ENCODE assay signal across 7 cellular contexts in genomic region chr11:63573881-63574855, GRCh38. TPM values are rescaled to one million over a fixed set of nuclear protein-coding genes. Genes with fewer than 3 reads are reported as not detected.
DNase-seq lines count a peak whose midpoint lies in the region; ATAC-seq and TF ChIP-seq lines count a peak whose summit lies in the region.

No MANE protein-coding gene starts in this region.

- CTCF ChIA-PET in PC-9 (lab: Charles Lee), result no interaction called here

- no peaks in the 10 kb centered on the region for H3K9me3 ChIP-seq in psoas muscle
- H3K9me3 ChIP-seq in PC-9 (ENCODE audit: insufficient read depth, low read depth), result peaks cover 9% of the 10 kb centered on the region

- H3K36me3 ChIP-seq in psoas muscle (ENCODE audit: insufficient read depth in 1 of 2, low read depth in 1 of 2), result peaks cover 0 to 6% of the 10 kb centered on the region in 2 donors
- peaks cover 24% of the 10 kb centered on the region for H3K36me3 ChIP-seq in PC-9 (ENCODE audit: low read depth)

- no peak for TF ChIP-seq CTCF in psoas muscle (IDR thresholded peaks at IDR 0.05)
- TF ChIP-seq CTCF in PC-9 (conservative IDR thresholded peaks at IDR 0.05), result no peak

- H3K4me1 ChIP-seq in psoas muscle, result peaks cover 17% of the 10 kb centered on the region
- peaks cover 4% of the 10 kb centered on the region for H3K4me1 ChIP-seq in PC-9 (replicated peaks; ENCODE audit: insufficient read depth)

- peak; percentile 53 for ATAC-seq in HG03442 (IDR thresholded peaks at IDR 0.05; ENCODE audit: unreplicated experiment)
- ATAC-seq in psoas muscle, result peak; percentile 71 to 84 (median 80)

- H3K4me2 ChIP-seq in PC-9, result no peak overlapping the region

- DNase-seq in GM03348 (ENCODE audit: low spot score) (peak; percentile 54), globus pallidus (ENCODE audit: low spot score) (peak; percentile 74), psoas muscle (peak; percentile 22 to 59), PC-9 (no peak), NAMALWA (ENCODE audit: low spot score) (no peak)
- DNase-seq in activated CD4-positive, alpha-beta T cell treated with anti-CD3 and anti-CD28 coated beads, Interleukin-2, amount 10 ng/mL, durations not matched to agents 24 days and 14 days, result peak; percentile 85

- H3K27me3 ChIP-seq in psoas muscle (ENCODE audit: insufficient read depth in 3 of 3, low read length in 2 of 3) (no peaks in the 10 kb centered on the region), PC-9 (ENCODE audit: insufficient read depth, low read depth) (no peaks in the 10 kb centered on the region)

- peaks cover 10% of the 10 kb centered on the region for H3K9me3 Mint-ChIP-seq in activated CD4-positive, alpha-beta T cell treated with anti-CD3 and anti-CD28 coated beads, Interleukin-2, amount 10 ng/mL, durations not matched to agents 24 days and 14 days

- no peaks in the 10 kb centered on the region for H4K20me1 ChIP-seq in PC-9 (ENCODE audit: insufficient read depth)

- POLR2A ChIA-PET in PC-9 (lab: Charles Lee; ENCODE audit: unreplicated experiment), result no interaction called here

- H3F3A ChIP-seq in PC-9 (ENCODE audit: insufficient read depth, low read depth), result peaks cover 14% of the 10 kb centered on the region; the same call in 1 of the 2 replicates

- H3K79me2 ChIP-seq in PC-9 (ENCODE audit: low read depth), result no peaks in the 10 kb centered on the region

- H3K4me3 Mint-ChIP-seq in activated CD4-positive, alpha-beta T cell treated with anti-CD3 and anti-CD28 coated beads, Interleukin-2, amount 10 ng/mL, durations not matched to agents 24 days and 14 days, result peak overlapping the region; percentile 73

- H3K4me1 Mint-ChIP-seq in activated CD4-positive, alpha-beta T cell treated with anti-CD3 and anti-CD28 coated beads, Interleukin-2, amount 10 ng/mL, durations not matched to agents 24 days and 14 days, result peaks cover 23% of the 10 kb centered on the region

- H3K4me3 ChIP-seq in psoas muscle (peak overlapping the region; percentile 48), PC-9 (no peak overlapping the region)

- peaks cover 13% of the 10 kb centered on the region for H3K27me3 Mint-ChIP-seq in activated CD4-positive, alpha-beta T cell treated with anti-CD3 and anti-CD28 coated beads, Interleukin-2, amount 10 ng/mL, durations not matched to agents 24 days and 14 days

- intact Hi-C loops in activated CD4-positive, alpha-beta T cell treated with anti-CD3 and anti-CD28 coated beads, Interleukin-2, amount 10 ng/mL, durations not matched to agents 24 days and 14 days (cut with micrococcal nuclease), result no loop called here
- intact Hi-C loops in psoas muscle (cut with DNase I), result loop anchor here in 1 of 2 donors (2.0 kb wide), 1 partner anchor 37 kb away; the partner anchor contains the start of gene PLAAT4
- intact Hi-C loops in PC-9 (cut with micrococcal nuclease; ENCODE audit: unreplicated experiment), result no loop called here

- peaks cover 6% of the 10 kb centered on the region for H3K36me3 Mint-ChIP-seq in activated CD4-positive, alpha-beta T cell treated with anti-CD3 and anti-CD28 coated beads, Interleukin-2, amount 10 ng/mL, durations not matched to agents 24 days and 14 days (ENCODE audit: low read depth)

- 19 to 26% (median 24%) methylated on average over 15 of the region's 15 CpGs for WGBS in psoas muscle, 3 donors

- no peaks in the 10 kb centered on the region for H3K9me2 ChIP-seq in PC-9 (ENCODE audit: insufficient read depth)

- H3K27ac ChIP-seq in psoas muscle (peak overlapping the region; percentile 74), PC-9 (no peak overlapping the region)

- no TSS peak for BruUV-seq in PC-9 (replicated peaks; lab: Mats Ljungman, UMichigan)

- peak overlapping the region; percentile 71 for H3K27ac Mint-ChIP-seq in activated CD4-positive, alpha-beta T cell treated with anti-CD3 and anti-CD28 coated beads, Interleukin-2, amount 10 ng/mL, durations not matched to agents 24 days and 14 days

- H2AFZ ChIP-seq in PC-9, result no peak overlapping the region

RNA-seq across cellular contexts. Expression of gene PLAAT2, which starts 11.0 kb away (rescaled TPM):
- not detected in 2 replicates for total RNA-seq in activated CD4-positive, alpha-beta T cell treated with anti-CD3 and anti-CD28 coated beads, Interleukin-2, amount 10 ng/mL, durations not matched to agents 24 days and 14 days
- total RNA-seq in psoas muscle (not detected), PC-9 (2021) (8.8 and 13.6 TPM in 2 replicates)
- polyA plus RNA-seq in psoas muscle, result under 1 TPM in 1 of 3 donors, not detected in 2; 0.16 TPM

RNA-seq across cellular contexts. Expression of gene PLAAT4, which starts 37.6 kb away (rescaled TPM):
- 12.2 and 14.7 TPM in 2 replicates for total RNA-seq in activated CD4-positive, alpha-beta T cell treated with anti-CD3 and anti-CD28 coated beads, Interleukin-2, amount 10 ng/mL, durations not matched to agents 24 days and 14 days
- total RNA-seq in psoas muscle (10 to 100 TPM in 1 of 4 donors, 1 to 10 TPM in 3; 6.9 to 12.2 (median 8.1) TPM), PC-9 (2021) (64.6 and 99.9 TPM in 2 replicates)
- polyA plus RNA-seq in psoas muscle, result 10 to 100 TPM in 1 of 3 donors, 1 to 10 TPM in 2; 4.3 to 12.2 (median 9.7) TPM

RNA-seq across cellular contexts. Expression of gene PLAAT3, which starts 40.1 kb away (rescaled TPM):
- 2.1 and 3.1 TPM in 2 replicates for total RNA-seq in activated CD4-positive, alpha-beta T cell treated with anti-CD3 and anti-CD28 coated beads, Interleukin-2, amount 10 ng/mL, durations not matched to agents 24 days and 14 days
- total RNA-seq in psoas muscle, result 100 to 1,000 TPM in 1 of 4 donors, 10 to 100 TPM in 3; 67.6 to 102 (median 83.6) TPM
- polyA plus RNA-seq in psoas muscle, result 100 to 1,000 TPM in 1 of 3 donors, 10 to 100 TPM in 2; 50.0 to 115 (median 82.3) TPM
- total RNA-seq in PC-9 (2021), result 240 and 266 TPM in 2 replicates

Comparison
In these comparisons a context has a peak if more than half of its experiments do, and no peak if none do; other contexts are left out.
1. DNase-seq: peak in GM03348 (single experiment), activated CD4-positive, alpha-beta T cell treated with anti-CD3 and anti-CD28 coated beads, Interleukin-2, amount 10 ng/mL, durations not matched to agents 24 days and 14 days (single experiment), globus pallidus (single experiment) and psoas muscle (2 of 2); none in PC-9 (0 of 2) and NAMALWA (single experiment).
2. RNA of gene PLAAT3, which starts 40.1 kb away (total RNA-seq): 240 to 266 TPM in PC-9 and 67.6 to 102 TPM in psoas muscle; 2.1 to 3.1 TPM in activated CD4-positive, alpha-beta T cell treated with anti-CD3 and anti-CD28 coated beads, Interleukin-2, amount 10 ng/mL, durations not matched to agents 24 days and 14 days; every median in the first group is over 10 times any median in the second.